Comparison of ENCODE assay signal across 9 cellular contexts in genomic region chr9:70259512-70259802, GRCh38. TPM values are rescaled to one million over a fixed set of nuclear protein-coding genes. Genes with fewer than 3 reads are reported as not detected.
A peak's percentile ranks its signal among the peaks of the same experiment; 100 is the strongest.
DNase-seq lines count a peak whose midpoint lies in the region; ATAC-seq, FAIRE-seq and TF ChIP-seq lines count a peak whose summit lies in the region.
"Had no signal": no experiment of that assay in that cellular context is flagged by ENCODE, and none has a peak within 500 bp of the region (broad histone marks: within the 10 kb centered on the region; RNA-seq: fewer than 3 reads in every experiment).

No MANE protein-coding gene starts in this region.

- no peak overlapping the region for H2AFZ ChIP-seq in SK-N-SH (ENCODE audit: low read depth)

- peak overlapping the region; percentile 92 for H3K4me2 ChIP-seq in SK-N-SH

- in situ Hi-C loops in KBM-7 (cut with MboI; ENCODE audit: low pct_unique_long_range_greater_than_20kb, low sequenced_read_pairs): no loop called here

- POLR2A ChIA-PET in SK-N-SH (lab: Yijun Ruan, JAX): no interaction called here

- H3K4me3 ChIP-seq in SK-N-SH (ENCODE audit: low read depth in 2 of 2, low read length in 1 of 2): peak overlapping the region; percentile 88 to 97
- peak overlapping the region; percentile 94 for H3K4me3 ChIP-seq in iPS-20b (ENCODE audit: low read length)
- H3K4me3 ChIP-seq in subcutaneous abdominal adipose tissue (ENCODE audit: low read depth in 1 of 5, low read length in 5 of 5): peak overlapping the region; percentile 85 to 96 (median 95)

- H3K36me3 Mint-ChIP-seq in activated T-helper 2 cell treated with anti-CD3 and anti-CD28 coated beads, Interferon-gamma antibody, Interleukin-2, Interleukin-4, amounts not matched to agents 10 μg/mL and 5 μg/mL and 100 μg/mL, durations not matched to agents 14 hours and 24 hours and 36 hours (ENCODE audit: low read depth): peaks cover 42% of the 10 kb centered on the region

- no peaks in the 10 kb centered on the region for H3K9me2 ChIP-seq in SK-N-SH

- H3K4me3 Mint-ChIP-seq in activated T-helper 2 cell treated with anti-CD3 and anti-CD28 coated beads, Interferon-gamma antibody, Interleukin-2, Interleukin-4, amounts not matched to agents 10 μg/mL and 5 μg/mL and 100 μg/mL, durations not matched to agents 14 hours and 24 hours and 36 hours (ENCODE audit: low read depth): peak overlapping the region; percentile 87

- DNase-seq in SK-N-SH (no peak), HTR-8/SVneo (ENCODE audit: insufficient read length, low spot score) (no peak), KBM-7 (no peak)
- peak; percentile 10 for DNase-seq in activated T-helper 2 cell treated with anti-CD3 and anti-CD28 coated beads, Interferon-gamma antibody, Interleukin-2, Interleukin-4, amounts not matched to agents 10 μg/mL and 5 μg/mL and 100 μg/mL, durations not matched to agents 14 hours and 24 hours and 36 hours (ENCODE audit: low spot score)

- no peaks in the 10 kb centered on the region for H3K27me3 ChIP-seq in SK-N-SH (ENCODE audit: insufficient read depth)
- no peaks in the 10 kb centered on the region; the same call in 1 of the 2 replicates for H3K27me3 ChIP-seq in iPS-20b (ENCODE audit: insufficient read depth, low read length)
- H3K27me3 ChIP-seq in subcutaneous abdominal adipose tissue (ENCODE audit: control insufficient read depth in 5 of 5, insufficient read depth in 4 of 5, low read length in 5 of 5): no peaks in the 10 kb centered on the region

- peak overlapping the region; percentile 93 to 95 for H3K27ac ChIP-seq in SK-N-SH (ENCODE audit: low read depth in 2 of 2, low read length in 1 of 2)
- H3K27ac ChIP-seq in iPS-20b (ENCODE audit: low read length): no peak overlapping the region
- peak overlapping the region; percentile 87 for H3K27ac ChIP-seq in subcutaneous abdominal adipose tissue (ENCODE audit: low read depth, low read length)

- peak overlapping the region; percentile 95 for H3K9ac ChIP-seq in SK-N-SH
- H3K9ac ChIP-seq in iPS-20b (ENCODE audit: low read depth, low read length): peak overlapping the region; percentile 94
- H3K9ac ChIP-seq in subcutaneous abdominal adipose tissue (ENCODE audit: low read length in 5 of 5): peak overlapping the region; percentile 75 to 97 (median 89)

- H4K20me1 ChIP-seq in SK-N-SH (ENCODE audit: insufficient read depth): peaks cover 39% of the 10 kb centered on the region

- no peak for TF ChIP-seq RAD21 in SK-N-SH (IDR thresholded peaks at IDR 0.05; ENCODE audit: low read length)

- H3K36me3 ChIP-seq in SK-N-SH (replicated peaks in 1 of 2; ENCODE audit: control insufficient read depth in 1 of 2, insufficient read depth in 2 of 2, low read length in 1 of 2) (peaks cover 27 to 45% of the 10 kb centered on the region in 2 experiments), iPS-20b (ENCODE audit: insufficient read depth, low read depth, low read length) (peaks cover 24% of the 10 kb centered on the region), subcutaneous abdominal adipose tissue (ENCODE audit: control insufficient read depth in 5 of 5, insufficient read depth in 5 of 5, low read length in 5 of 5) (peaks cover 2 to 14% (median 7%) of the 10 kb centered on the region in 5 donors)

- H3K27ac Mint-ChIP-seq in activated T-helper 2 cell treated with anti-CD3 and anti-CD28 coated beads, Interferon-gamma antibody, Interleukin-2, Interleukin-4, amounts not matched to agents 10 μg/mL and 5 μg/mL and 100 μg/mL, durations not matched to agents 14 hours and 24 hours and 36 hours: peak overlapping the region; percentile 79

- CTCF ChIA-PET in SK-N-SH (lab: Yijun Ruan, JAX): no interaction called here

- H3F3A ChIP-seq in SK-N-SH (replicated peaks; ENCODE audit: insufficient read depth): peaks cover 13% of the 10 kb centered on the region

- ATAC-seq in SK-N-SH treated with all-trans-retinoic acid at 6 μM for 48 hours (no peak), HG02798 (IDR thresholded peaks at IDR 0.05; ENCODE audit: poor library complexity, unreplicated experiment) (no peak)

- H3K9me3 ChIP-seq in SK-N-SH (no peaks in the 10 kb centered on the region), iPS-20b (ENCODE audit: insufficient read depth, low read depth, low read length) (no peaks in the 10 kb centered on the region), subcutaneous abdominal adipose tissue (ENCODE audit: control insufficient read depth in 5 of 5, low read length in 5 of 5) (no peaks in the 10 kb centered on the region)

- peaks cover 3% of the 10 kb centered on the region for H3K27me3 Mint-ChIP-seq in activated T-helper 2 cell treated with anti-CD3 and anti-CD28 coated beads, Interferon-gamma antibody, Interleukin-2, Interleukin-4, amounts not matched to agents 10 μg/mL and 5 μg/mL and 100 μg/mL, durations not matched to agents 14 hours and 24 hours and 36 hours (ENCODE audit: low read depth)

- H3K79me2 ChIP-seq in SK-N-SH (ENCODE audit: insufficient read depth): peaks cover 77% of the 10 kb centered on the region

- TF ChIP-seq CTCF in SK-N-SH (IDR thresholded peaks at IDR 0.05): no peak

- no peak for TF ChIP-seq EP300 in SK-N-SH (IDR thresholded peaks at IDR 0.05; ENCODE audit: borderline replicate concordance in 1 of 2, low read depth in 1 of 2, low read length in 1 of 2)

- intact Hi-C loops in activated T-helper 2 cell treated with anti-CD3 and anti-CD28 coated beads, Interferon-gamma antibody, Interleukin-2, Interleukin-4, amounts not matched to agents 10 μg/mL and 5 μg/mL and 100 μg/mL, durations not matched to agents 14 hours and 24 hours and 36 hours (cut with micrococcal nuclease): loop anchor here (2.0 to 5.0 kb wide), 3 partner anchors 153 to 343 kb away; no protein-coding TSS in a partner anchor

- no peaks in the 10 kb centered on the region for H3K9me3 Mint-ChIP-seq in activated T-helper 2 cell treated with anti-CD3 and anti-CD28 coated beads, Interferon-gamma antibody, Interleukin-2, Interleukin-4, amounts not matched to agents 10 μg/mL and 5 μg/mL and 100 μg/mL, durations not matched to agents 14 hours and 24 hours and 36 hours

- no peak for FAIRE-seq in HTR-8/SVneo (lab: Jason Lieb, UNC)
- FAIRE-seq: islet of Langerhans had no signal

- peaks cover 47% of the 10 kb centered on the region for H3K4me1 Mint-ChIP-seq in activated T-helper 2 cell treated with anti-CD3 and anti-CD28 coated beads, Interferon-gamma antibody, Interleukin-2, Interleukin-4, amounts not matched to agents 10 μg/mL and 5 μg/mL and 100 μg/mL, durations not matched to agents 14 hours and 24 hours and 36 hours (ENCODE audit: low read depth)

- H3K4me1 ChIP-seq in SK-N-SH (ENCODE audit: control insufficient read depth in 1 of 2, insufficient read depth in 2 of 2, low read depth in 1 of 2, low read length in 1 of 2): peaks cover 18 to 28% of the 10 kb centered on the region in 2 experiments
- peaks cover 17% of the 10 kb centered on the region for H3K4me1 ChIP-seq in iPS-20b (ENCODE audit: insufficient read depth, low read length)
- H3K4me1 ChIP-seq in subcutaneous abdominal adipose tissue (ENCODE audit: control insufficient read depth in 5 of 5, insufficient read depth in 5 of 5, low read length in 5 of 5): peaks cover 0 to 38% (median 32%) of the 10 kb centered on the region in 5 donors

- WGBS in SK-N-SH (ENCODE audit: low lambda C conversion rate): 0% methylated on average over 10 of the region's 10 CpGs

TF ChIP-seq in SK-N-SH, 30 proteins besides CTCF, POLR2A, EP300 and RAD21 (continues in another document):
- TF ChIP-seq SIN3A (IDR thresholded peaks at IDR 0.05; ENCODE audit: borderline replicate concordance, low read depth, low read length): no peak
- no peak for TF ChIP-seq NFIC (IDR thresholded peaks at IDR 0.05; ENCODE audit: borderline replicate concordance)
- no peak for TF ChIP-seq NRF1 (IDR thresholded peaks at IDR 0.05; ENCODE audit: low read depth, low read length)
- no peak for TF ChIP-seq ELF1 (IDR thresholded peaks at IDR 0.05)
- no peak for TF ChIP-seq RXRA (IDR thresholded peaks at IDR 0.05; ENCODE audit: borderline replicate concordance, low read depth)
- TF ChIP-seq GATA2 (CRISPR knock-in tag; IDR thresholded peaks at IDR 0.05): no peak

TF ChIP-seq in SK-N-SH treated with all-trans-retinoic acid at 6 μM for 48 hours, 23 proteins besides CTCF, POLR2A, EP300 and RAD21 (continues in another document):
- TF ChIP-seq CSRNP3 (CRISPR knock-in tag; IDR thresholded peaks at IDR 0.05): no peak

RNA-seq across cellular contexts. Expression of gene SMC5, which starts 0.7 kb away (rescaled TPM):
- 5.3 and 7.5 TPM in 2 replicates for polyA plus RNA-seq in SK-N-SH (2012; rRNA removed)
- polyA plus RNA-seq in SK-N-SH (2012; cell fraction: cytosol; rRNA removed): 6.5 and 8.2 TPM in 2 replicates
- polyA plus RNA-seq in SK-N-SH (2012; cell fraction: nucleus; rRNA removed): 6.4 and 14.5 TPM in 2 replicates
- 45.3 and 51.0 TPM in 2 replicates for total RNA-seq in activated T-helper 2 cell treated with anti-CD3 and anti-CD28 coated beads, Interferon-gamma antibody, Interleukin-2, Interleukin-4, amounts not matched to agents 10 μg/mL and 5 μg/mL and 100 μg/mL, durations not matched to agents 14 hours and 24 hours and 36 hours
